In the genomic region with DNA sequence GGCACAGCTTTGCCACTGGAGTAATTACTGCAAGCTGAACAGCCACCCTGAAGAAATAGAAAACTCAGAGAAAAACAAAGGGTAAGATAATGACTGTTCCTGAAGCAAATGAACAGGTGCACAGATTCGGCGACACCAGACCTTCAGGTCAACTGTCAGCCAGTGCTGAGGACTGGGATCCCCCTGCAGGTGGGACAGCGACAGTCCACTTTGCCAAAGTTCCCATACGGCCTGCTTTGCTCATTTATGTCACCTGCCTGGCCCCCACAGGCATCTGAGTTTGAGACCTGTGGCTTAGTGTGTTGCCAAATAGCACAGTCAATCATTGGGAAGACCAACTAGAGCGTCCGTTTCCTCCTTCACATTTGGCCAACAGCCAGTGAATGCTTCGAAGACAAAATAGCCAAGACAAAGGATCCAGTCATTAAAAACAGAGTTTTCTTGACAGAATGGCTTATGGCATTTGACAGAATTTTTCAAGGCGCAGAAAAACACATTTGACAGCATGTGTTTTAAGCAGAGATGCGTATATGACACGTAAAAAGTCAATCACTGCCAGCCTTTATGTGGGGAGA, we compare ENCODE assay signal across 13 cellular contexts.
DNase-seq lines count a peak whose midpoint lies in the region; TF ChIP-seq lines count a peak whose summit lies in the region.
"Had no signal": no experiment of that assay in that cellular context is flagged by ENCODE, and none has a peak within 500 bp of the region (broad histone marks: within the 10 kb centered on the region; RNA-seq: fewer than 3 reads in every experiment).

No MANE protein-coding gene starts in this region.

- no peak overlapping the region for H3K18ac ChIP-seq in H9 (ENCODE audit: insufficient read length, low read depth, low read length)

- H3K9me3 ChIP-seq in Caco-2 = no peaks in the 10 kb centered on the region
- H3K9me3 ChIP-seq in H9 (ENCODE audit: control insufficient read depth, low read depth, low read length) = no peaks in the 10 kb centered on the region
- H3K9me3 ChIP-seq: thoracic aorta had no signal

- H3K4ac ChIP-seq in H9 (ENCODE audit: low read depth, low read length) = no peak overlapping the region

- H2BK120ac ChIP-seq in H9 (ENCODE audit: low read depth, low read length, poor library complexity, severe bottlenecking) = no peak overlapping the region

- H3K14ac ChIP-seq in H9 (ENCODE audit: insufficient read depth, low read length) = no peak overlapping the region

- no peaks in the 10 kb centered on the region for H3K27me3 ChIP-seq in Caco-2 (replicated peaks; ENCODE audit: control insufficient read depth, insufficient read depth, low read length)
- H3K27me3 ChIP-seq in H9 (ENCODE audit: insufficient read depth, low read length) = no peaks in the 10 kb centered on the region
- no peaks in the 10 kb centered on the region for H3K27me3 ChIP-seq in kidney epithelial cell (ENCODE audit: control insufficient read depth, insufficient read depth, low read length)

- no peak overlapping the region for H2BK20ac ChIP-seq in H9 (ENCODE audit: low read depth, low read length, poor library complexity, severe bottlenecking)

- no peak overlapping the region for H4K5ac ChIP-seq in H9 (ENCODE audit: insufficient read length, low read depth, low read length)

- H3K4me2 ChIP-seq in H9 (ENCODE audit: insufficient read depth, insufficient read length, low read length) = no peak overlapping the region

- CTCF ChIA-PET in Caco-2 (lab: Charles Lee) = no interaction called here

- H3K27me3 Mint-ChIP-seq in Caco-2 (ENCODE audit: insufficient read depth, unreplicated experiment) = peaks cover 10% of the 10 kb centered on the region
- no peaks in the 10 kb centered on the region; the same call in 1 of the 2 replicates for H3K27me3 Mint-ChIP-seq in H9 (ENCODE audit: low read depth)
- no peaks in the 10 kb centered on the region for H3K27me3 Mint-ChIP-seq in activated T-helper 1 cell treated with anti-CD3 and anti-CD28 coated beads, Interleukin-12 subunit alpha, Interleukin-12 subunit beta, Interleukin-2, Interleukin-4 antibody, amounts not matched to agents 30 ng/mL and 10 ng/mL and 1 ng/mL, durations not matched to agents 14 hours and 24 hours and 36 hours (ENCODE audit: insufficient read depth)

- peak; percentile 53 to 62 for TF ChIP-seq CTCF in Caco-2 (IDR thresholded peaks at IDR 0.05; ENCODE audit: insufficient read depth in 1 of 2, low read depth in 1 of 2, low read length in 1 of 2, severe bottlenecking in 1 of 2, unreplicated experiment in 1 of 2)
- peak; percentile 69 for TF ChIP-seq CTCF in H9 (conservative IDR thresholded peaks at IDR 0.05)
- 0 out of 2 replicates have a peak, but pooled peaks have one; percentile 8 for TF ChIP-seq CTCF in VCaP (conservative IDR thresholded peaks at IDR 0.05)
- peak; percentile 26 for TF ChIP-seq CTCF in kidney epithelial cell (IDR thresholded peaks at IDR 0.05; ENCODE audit: insufficient read depth, low read length, poor library complexity, severe bottlenecking)

- no peaks in the 10 kb centered on the region for H3K36me3 ChIP-seq in Caco-2 (ENCODE audit: control insufficient read depth, insufficient read depth, low read length)
- no peaks in the 10 kb centered on the region for H3K36me3 ChIP-seq in kidney epithelial cell (ENCODE audit: control insufficient read depth, insufficient read depth, low read length)
- H3K36me3 ChIP-seq: thoracic aorta had no signal

- H2AFZ ChIP-seq in H9 (ENCODE audit: low read length) = no peak overlapping the region

- H3K4me1 ChIP-seq in Caco-2 = no peaks in the 10 kb centered on the region
- no peaks in the 10 kb centered on the region for H3K4me1 ChIP-seq in H9 (ENCODE audit: insufficient read depth, low read length)

- POLR2A ChIA-PET in Caco-2 (lab: Charles Lee) = no interaction called here

- no TSS peak for BruUV-seq in Caco-2 (replicated peaks; lab: Mats Ljungman, UMichigan)

- H3K27ac Mint-ChIP-seq in Caco-2 (ENCODE audit: unreplicated experiment) (no peak overlapping the region), H9 (no peak overlapping the region; a peak in 1 of 7 replicates)
- no peak overlapping the region for H3K27ac Mint-ChIP-seq in activated T-helper 1 cell treated with anti-CD3 and anti-CD28 coated beads, Interleukin-12 subunit alpha, Interleukin-12 subunit beta, Interleukin-2, Interleukin-4 antibody, amounts not matched to agents 30 ng/mL and 10 ng/mL and 1 ng/mL, durations not matched to agents 14 hours and 24 hours and 36 hours
- H3K27ac Mint-ChIP-seq: CD4-positive, alpha-beta memory T cell had no signal

- H2BK5ac ChIP-seq in H9 (ENCODE audit: insufficient read length, low read length) = no peak overlapping the region

- no peaks in the 10 kb centered on the region for H3K79me2 ChIP-seq in H9 (ENCODE audit: insufficient read depth, low read length)

- H3K9me3 Mint-ChIP-seq in Caco-2 (ENCODE audit: unreplicated experiment) = no peaks in the 10 kb centered on the region
- no peaks in the 10 kb centered on the region; a peak in 1 of 5 replicates for H3K9me3 Mint-ChIP-seq in H9
- H3K9me3 Mint-ChIP-seq in activated T-helper 1 cell treated with anti-CD3 and anti-CD28 coated beads, Interleukin-12 subunit alpha, Interleukin-12 subunit beta, Interleukin-2, Interleukin-4 antibody, amounts not matched to agents 30 ng/mL and 10 ng/mL and 1 ng/mL, durations not matched to agents 14 hours and 24 hours and 36 hours = no peaks in the 10 kb centered on the region
- H3K9me3 Mint-ChIP-seq: CD4-positive, alpha-beta memory T cell had no signal

- no peak overlapping the region for H3T11ph ChIP-seq in H9 (ENCODE audit: low read length)

- H3K27ac ChIP-seq in H9 (ENCODE audit: insufficient read length, low read depth, low read length) (no peak overlapping the region), VCaP (no peak overlapping the region)
- H3K27ac ChIP-seq: coronary artery, thoracic aorta had no signal

- H3K9ac ChIP-seq in H9 (ENCODE audit: extremely low read depth, insufficient read length, low read length) = no peak overlapping the region

- H2AK5ac ChIP-seq in H9 (ENCODE audit: insufficient read length, low read length) = no peak overlapping the region

- no peaks in the 10 kb centered on the region for H3K4me1 Mint-ChIP-seq in Caco-2 (ENCODE audit: low read depth, unreplicated experiment)
- H3K4me1 Mint-ChIP-seq in H9 = peaks cover 10 to 11% of the 10 kb centered on the region in 2 experiments
- no peaks in the 10 kb centered on the region for H3K4me1 Mint-ChIP-seq in activated T-helper 1 cell treated with anti-CD3 and anti-CD28 coated beads, Interleukin-12 subunit alpha, Interleukin-12 subunit beta, Interleukin-2, Interleukin-4 antibody, amounts not matched to agents 30 ng/mL and 10 ng/mL and 1 ng/mL, durations not matched to agents 14 hours and 24 hours and 36 hours (ENCODE audit: low read depth)
- H3K4me1 Mint-ChIP-seq: CD4-positive, alpha-beta memory T cell had no signal

- no peak overlapping the region for H4K8ac ChIP-seq in H9 (replicated peaks; ENCODE audit: insufficient read length, low read depth, low read length)

- H3K4me3 Mint-ChIP-seq in Caco-2 (ENCODE audit: unreplicated experiment) (no peak overlapping the region), H9 (no peak overlapping the region)
- H3K4me3 Mint-ChIP-seq in activated T-helper 1 cell treated with anti-CD3 and anti-CD28 coated beads, Interleukin-12 subunit alpha, Interleukin-12 subunit beta, Interleukin-2, Interleukin-4 antibody, amounts not matched to agents 30 ng/mL and 10 ng/mL and 1 ng/mL, durations not matched to agents 14 hours and 24 hours and 36 hours = no peak overlapping the region
- H3K4me3 Mint-ChIP-seq: CD4-positive, alpha-beta memory T cell had no signal

- H4K20me1 ChIP-seq in H9 (ENCODE audit: control insufficient read depth, insufficient read depth, insufficient read length) = no peaks in the 10 kb centered on the region

- H4K91ac ChIP-seq in H9 (ENCODE audit: insufficient read length, low read depth, low read length) = no peak overlapping the region

- H2BK15ac ChIP-seq in H9 (ENCODE audit: low read depth, low read length) = no peak overlapping the region

- no peaks in the 10 kb centered on the region for H3K23me2 ChIP-seq in H9 (ENCODE audit: insufficient read length, low read depth, low read length, poor library complexity, severe bottlenecking)

- peak; percentile 44 to 51 for DNase-seq in Caco-2
- DNase-seq in H9 = peak; percentile 64
- DNase-seq in kidney epithelial cell (ENCODE audit: low read depth) = no peak
- DNase-seq in dedifferentiated amniotic fluid mesenchymal stem cell (ENCODE audit: extremely low spot score) = no peak
- no peak for DNase-seq in A172 (ENCODE audit: low spot score)
- DNase-seq in activated naive CD4-positive, alpha-beta T cell (lab: John Stamatoyannopoulos, UW) = no peak
- DNase-seq in activated T-helper 1 cell treated with anti-CD3 and anti-CD28 coated beads, Interleukin-12 subunit alpha, Interleukin-12 subunit beta, Interleukin-2, Interleukin-4 antibody, amounts not matched to agents 30 ng/mL and 10 ng/mL and 1 ng/mL, durations not matched to agents 14 hours and 24 hours and 36 hours (ENCODE audit: low spot score) = no peak
- DNase-seq: activated CD4-positive, alpha-beta T cell treated with anti-CD3 and anti-CD28 coated beads for 4 hours; CD4-positive, alpha-beta memory T cell; NCI-H2081 treated with DMSO at 0.1 percent for 48 hours had no signal

- H3K36me3 Mint-ChIP-seq in Caco-2 (ENCODE audit: insufficient read depth, unreplicated experiment) (no peaks in the 10 kb centered on the region), H9 (ENCODE audit: insufficient read depth in 1 of 3, low read depth in 3 of 3) (no peaks in the 10 kb centered on the region)
- no peaks in the 10 kb centered on the region for H3K36me3 Mint-ChIP-seq in activated T-helper 1 cell treated with anti-CD3 and anti-CD28 coated beads, Interleukin-12 subunit alpha, Interleukin-12 subunit beta, Interleukin-2, Interleukin-4 antibody, amounts not matched to agents 30 ng/mL and 10 ng/mL and 1 ng/mL, durations not matched to agents 14 hours and 24 hours and 36 hours (ENCODE audit: low read depth)
- H3K36me3 Mint-ChIP-seq: CD4-positive, alpha-beta memory T cell had no signal

- no peak overlapping the region for H3K4me3 ChIP-seq in Caco-2 (ENCODE audit: low read depth, low read length)
- no peak overlapping the region for H3K4me3 ChIP-seq in kidney epithelial cell (ENCODE audit: low read depth, low read length)
- H3K4me3 ChIP-seq: coronary artery, thoracic aorta had no signal

- no peak overlapping the region for H3K23ac ChIP-seq in H9 (ENCODE audit: insufficient read length, low read depth, low read length)

- no peak overlapping the region for H2BK12ac ChIP-seq in H9 (ENCODE audit: insufficient read length, low read depth, low read length)

- no peak overlapping the region for H3K56ac ChIP-seq in H9 (ENCODE audit: insufficient read length, low read depth, low read length)

- no peaks in the 10 kb centered on the region for H3K79me1 ChIP-seq in H9 (ENCODE audit: insufficient read depth, low read depth, low read length, poor library complexity, severe bottlenecking)

- WGBS in H9 (ENCODE audit: extremely low coverage, insufficient read length, low lambda C conversion rate) = no CpG with 5 or more reads among the region's 10 CpGs

- intact Hi-C loops in Caco-2 (cut with micrococcal nuclease; ENCODE audit: unreplicated experiment) = loop anchor here (1.0 to 5.0 kb wide), 3 partner anchors 100 to 901 kb away; no protein-coding TSS in a partner anchor
- intact Hi-C loops in activated T-helper 1 cell treated with anti-CD3 and anti-CD28 coated beads, Interleukin-12 subunit alpha, Interleukin-12 subunit beta, Interleukin-2, Interleukin-4 antibody, amounts not matched to agents 30 ng/mL and 10 ng/mL and 1 ng/mL, durations not matched to agents 14 hours and 24 hours and 36 hours (cut with micrococcal nuclease) = no loop called here

Comparison
In these comparisons a context has a peak if more than half of its experiments do, and no peak if none do; other contexts are left out.
1. DNase-seq: peak in Caco-2 (2 of 2) and H9 (single experiment); none in kidney epithelial cell (single experiment), dedifferentiated amniotic fluid mesenchymal stem cell (single experiment), A172 (single experiment), activated naive CD4-positive, alpha-beta T cell (0 of 4) and activated T-helper 1 cell treated with anti-CD3 and anti-CD28 coated beads, Interleukin-12 subunit alpha, Interleukin-12 subunit beta, Interleukin-2, Interleukin-4 antibody, amounts not matched to agents 30 ng/mL and 10 ng/mL and 1 ng/mL, durations not matched to agents 14 hours and 24 hours and 36 hours (single experiment).
2. CTCF ChIP-seq: peak in every context shown above with its lines; median percentile 69 in H9; 58 in Caco-2; 26 in kidney epithelial cell; 8 in VCaP.